ENCODE assay signal across 17 cellular contexts in the genomic region with DNA sequence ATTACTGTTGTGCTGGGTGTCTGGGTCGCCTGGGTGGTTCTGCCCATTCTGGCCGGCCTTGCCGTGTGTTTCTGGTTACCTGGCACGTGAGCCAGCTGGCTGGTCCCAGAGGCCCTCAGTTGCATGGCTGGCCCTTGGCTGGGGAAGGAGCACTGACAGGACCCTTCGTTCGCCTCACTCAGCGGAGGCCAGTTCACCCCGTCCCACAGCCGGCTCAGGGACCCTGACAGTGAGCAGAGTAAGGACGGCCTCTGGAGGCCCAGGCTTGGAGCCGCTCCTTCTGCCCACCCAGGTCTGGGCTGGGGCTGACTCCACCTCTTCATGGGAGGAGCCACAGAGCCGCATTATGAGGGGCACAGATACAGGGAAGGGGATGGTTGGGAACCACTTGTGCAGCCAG. TPM values are rescaled to one million over a fixed set of nuclear protein-coding genes. Genes with fewer than 3 reads are reported as not detected.
"Had no signal": no experiment of that assay in that cellular context is flagged by ENCODE, and none has a peak within 500 bp of the region (broad histone marks: within the 10 kb centered on the region; RNA-seq: fewer than 3 reads in every experiment).

No MANE protein-coding gene starts in this region.

- H3K27me3 Mint-ChIP-seq: activated B cell treated with CpG ODN at 0.5 μM for 24 hours; activated CD4-positive, alpha-beta memory T cell treated with anti-CD3 and anti-CD28 coated beads for 36 hours; activated naive CD8-positive, alpha-beta T cell; stimulated activated memory B cell treated with anti-CD40 and anti-IgM and Interleukin-4, amounts not matched to agents 10 μg/mL and 1 μg/mL and 100 μg/mL, for 72 hours had no signal

- H3K36me3 ChIP-seq: colonic mucosa had no signal

- H3K4me3 ChIP-seq: body of pancreas, colonic mucosa, prostate gland, sigmoid colon, thoracic aorta, upper lobe of left lung had no signal

- H3K36me3 Mint-ChIP-seq: activated CD4-positive, alpha-beta memory T cell treated with anti-CD3 and anti-CD28 coated beads for 36 hours; stimulated activated memory B cell treated with anti-CD40 and anti-IgM and Interleukin-4, amounts not matched to agents 10 μg/mL and 1 μg/mL and 100 μg/mL, for 72 hours had no signal

- ATAC-seq: body of pancreas; stimulated activated memory B cell treated with anti-CD40 and anti-IgM and Interleukin-4, amounts not matched to agents 10 μg/mL and 1 μg/mL and 100 μg/mL, for 72 hours had no signal

- H3K4me1 ChIP-seq: body of pancreas, colonic mucosa, prostate gland, sigmoid colon, upper lobe of left lung had no signal

- H3K9me3 Mint-ChIP-seq: activated B cell treated with CpG ODN at 0.5 μM for 24 hours; activated CD4-positive, alpha-beta memory T cell treated with anti-CD3 and anti-CD28 coated beads for 36 hours; stimulated activated memory B cell treated with anti-CD40 and anti-IgM and Interleukin-4, amounts not matched to agents 10 μg/mL and 1 μg/mL and 100 μg/mL, for 72 hours; T-helper 2 cell treated with Interferon-gamma antibody and Interleukin-4, amounts not matched to agents 5 μg/mL and 100 μg/mL, for 36 hours had no signal

- H3K27me3 ChIP-seq: body of pancreas, colonic mucosa, sigmoid colon, upper lobe of left lung had no signal

- DNase-seq: activated B cell treated with CpG ODN at 0.5 μM for 24 hours; activated CD4-positive, alpha-beta memory T cell treated with anti-CD3 and anti-CD28 coated beads for 36 hours; activated CD4-positive, alpha-beta T cell treated with anti-CD3 and anti-CD28 coated beads for 4 hours; activated T-cell treated with anti-CD3 and anti-CD28 coated beads for 4 hours; body of pancreas; colonic mucosa; erythroblast; foreskin melanocyte; sigmoid colon; stimulated activated CD4-positive, alpha-beta T cell treated with anti-CD3 and anti-CD28 coated beads, Interleukin-4, amount 100 ng/mL, for 4 hours had no signal

- H3K4me3 Mint-ChIP-seq: activated B cell treated with CpG ODN at 0.5 μM for 24 hours; activated CD4-positive, alpha-beta memory T cell treated with anti-CD3 and anti-CD28 coated beads for 36 hours; activated naive CD8-positive, alpha-beta T cell; stimulated activated memory B cell treated with anti-CD40 and anti-IgM and Interleukin-4, amounts not matched to agents 10 μg/mL and 1 μg/mL and 100 μg/mL, for 72 hours; T-helper 2 cell treated with Interferon-gamma antibody and Interleukin-4, amounts not matched to agents 5 μg/mL and 100 μg/mL, for 36 hours had no signal

- H3K27ac Mint-ChIP-seq: activated B cell treated with CpG ODN at 0.5 μM for 24 hours; activated CD4-positive, alpha-beta memory T cell treated with anti-CD3 and anti-CD28 coated beads for 36 hours; activated naive CD8-positive, alpha-beta T cell; stimulated activated memory B cell treated with anti-CD40 and anti-IgM and Interleukin-4, amounts not matched to agents 10 μg/mL and 1 μg/mL and 100 μg/mL, for 72 hours; T-helper 2 cell treated with Interferon-gamma antibody and Interleukin-4, amounts not matched to agents 5 μg/mL and 100 μg/mL, for 36 hours had no signal

- H3K9me3 ChIP-seq: body of pancreas, colonic mucosa, prostate gland, sigmoid colon, thoracic aorta, upper lobe of left lung had no signal

RNA-seq across cellular contexts. Expression of a gene that starts 20.3 kb away (rescaled TPM):
- total RNA-seq: activated B cell treated with CpG ODN at 0.5 μM for 24 hours; activated CD4-positive, alpha-beta memory T cell treated with anti-CD3 and anti-CD28 coated beads for 36 hours had no signal

RNA-seq across cellular contexts. Expression of a gene that starts 41.6 kb away (rescaled TPM):
- total RNA-seq: activated CD4-positive, alpha-beta memory T cell treated with anti-CD3 and anti-CD28 coated beads for 36 hours; osteocyte had no signal
